Comparison of ENCODE assay signal across 8 cellular contexts in the genomic region with DNA sequence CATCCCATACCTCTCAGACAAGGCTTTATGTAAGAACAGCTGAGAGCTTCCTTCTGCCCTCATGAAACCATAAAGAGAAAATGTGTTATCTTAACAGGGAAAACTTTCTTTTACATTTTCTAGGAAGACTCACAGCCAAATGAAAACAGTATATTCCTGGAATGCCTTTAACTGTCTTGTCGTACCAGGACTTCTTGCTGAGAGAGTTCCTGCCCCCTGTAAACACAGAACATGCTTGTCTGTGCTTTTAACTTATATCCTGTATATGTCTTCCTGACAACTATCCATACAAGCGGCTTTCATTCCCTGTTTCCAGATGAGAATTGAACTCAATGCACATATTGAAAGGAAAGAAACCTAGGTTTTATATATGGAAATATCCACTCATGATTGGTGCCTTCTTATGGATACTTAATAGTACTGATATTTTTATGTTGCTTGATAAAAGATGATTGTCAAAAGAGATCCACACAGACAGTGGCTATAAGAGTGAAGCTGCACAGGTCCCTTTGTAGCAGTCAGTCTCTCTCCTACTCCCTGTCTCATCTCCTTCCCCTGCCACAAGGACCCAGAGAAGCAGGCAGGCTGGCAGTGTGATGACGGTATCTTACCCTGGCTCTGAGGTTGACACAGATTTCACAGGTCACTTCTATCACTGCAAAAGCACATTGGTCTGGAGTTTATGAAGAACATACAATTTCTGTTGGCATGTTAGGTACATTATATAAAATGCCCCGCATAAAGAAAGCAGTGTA.
DNase-seq lines count a peak whose midpoint lies in the region; ATAC-seq and TF ChIP-seq lines count a peak whose summit lies in the region.

No MANE protein-coding gene starts in this region.

- peak overlapping the region; percentile 98 to 99 for H3K27ac Mint-ChIP-seq in natural killer cell treated with Interleukin-12 subunit alpha and Interleukin-12 subunit beta and Interleukin-15 and Interleukin-18, amount 100 ng/mL, for 72 hours

- H3K9me3 Mint-ChIP-seq in natural killer cell treated with Interleukin-12 subunit alpha and Interleukin-12 subunit beta and Interleukin-15 and Interleukin-18, amount 100 ng/mL, for 72 hours: peaks cover 11% of the 10 kb centered on the region

- H3K27ac ChIP-seq in adrenal gland: peak overlapping the region in 3 of 5 donors; percentile 24 to 79 (median 60)

- no peak overlapping the region for H3K4me3 ChIP-seq in adrenal gland

- peak; percentile 33 for DNase-seq in SKM-1 (lab: John Stamatoyannopoulos, UW; ENCODE audit: unreplicated experiment)
- peak in 4 of 7 donors; percentile 16 to 34 (median 24) for DNase-seq in adrenal gland
- DNase-seq in natural killer cell treated with Interleukin-12 subunit alpha and Interleukin-12 subunit beta and Interleukin-15 and Interleukin-18, amount 100 ng/mL, for 72 hours (ENCODE audit: low spot score): no peak
- no peak for DNase-seq in NCI-H1694 (lab: John Stamatoyannopoulos, UW)
- no peak for DNase-seq in NCI-H2196 (lab: John Stamatoyannopoulos, UW; ENCODE audit: unreplicated experiment)
- no peak for DNase-seq in HuH-7 (ENCODE audit: low spot score)

- H3K27me3 Mint-ChIP-seq in natural killer cell treated with Interleukin-12 subunit alpha and Interleukin-12 subunit beta and Interleukin-15 and Interleukin-18, amount 100 ng/mL, for 72 hours: no peaks in the 10 kb centered on the region

- H3K27me3 ChIP-seq in adrenal gland: no peaks in the 10 kb centered on the region

- H3K9me3 ChIP-seq in adrenal gland (replicated peaks in 1 of 3): no peaks in the 10 kb centered on the region

- H3K36me3 ChIP-seq in adrenal gland (replicated peaks in 1 of 2): no peaks in the 10 kb centered on the region

- ATAC-seq in GM18870 (IDR thresholded peaks at IDR 0.05; ENCODE audit: unreplicated experiment): peak; percentile 34
- ATAC-seq in HG03025 (IDR thresholded peaks at IDR 0.05; ENCODE audit: low FRiP score, unreplicated experiment): peak; percentile 58
- peak; percentile 69 to 80 for ATAC-seq in natural killer cell treated with Interleukin-12 subunit alpha and Interleukin-12 subunit beta and Interleukin-15 and Interleukin-18, amount 100 ng/mL, for 72 hours

- WGBS in adrenal gland, 4 donors: 61 to 69% (median 64%) methylated on average over 4 of the region's 4 CpGs

- H3K4me3 Mint-ChIP-seq in natural killer cell treated with Interleukin-12 subunit alpha and Interleukin-12 subunit beta and Interleukin-15 and Interleukin-18, amount 100 ng/mL, for 72 hours: peak overlapping the region; percentile 88

- H3K4me1 Mint-ChIP-seq in natural killer cell treated with Interleukin-12 subunit alpha and Interleukin-12 subunit beta and Interleukin-15 and Interleukin-18, amount 100 ng/mL, for 72 hours (ENCODE audit: low read depth in 2 of 2): peaks cover 46 to 51% of the 10 kb centered on the region in 2 donors

- H3K36me3 Mint-ChIP-seq in natural killer cell treated with Interleukin-12 subunit alpha and Interleukin-12 subunit beta and Interleukin-15 and Interleukin-18, amount 100 ng/mL, for 72 hours: peaks cover 26% of the 10 kb centered on the region

- intact Hi-C loops in adrenal gland (cut with DNase I): no loop called here

- no peak for TF ChIP-seq POLR2A in adrenal gland (IDR thresholded peaks at IDR 0.05)

- H3K4me1 ChIP-seq in adrenal gland (replicated peaks in 1 of 2): peaks cover 20% of the 10 kb centered on the region in 2 donors

- no peak for TF ChIP-seq CTCF in adrenal gland (IDR thresholded peaks at IDR 0.05)

Comparison
In these comparisons a context has a peak if more than half of its experiments do, and no peak if none do; other contexts are left out.
1. DNase-seq: peak in SKM-1 (single experiment) and adrenal gland (4 of 7); none in natural killer cell treated with Interleukin-12 subunit alpha and Interleukin-12 subunit beta and Interleukin-15 and Interleukin-18, amount 100 ng/mL, for 72 hours (single experiment), NCI-H1694 (single experiment), NCI-H2196 (single experiment) and HuH-7 (single experiment).
2. Peak in every context shown above with its lines, with median percentiles within 50 percentile points of each other: ATAC-seq.